Comparison of ENCODE assay signal across 18 cellular contexts in the genomic region with DNA sequence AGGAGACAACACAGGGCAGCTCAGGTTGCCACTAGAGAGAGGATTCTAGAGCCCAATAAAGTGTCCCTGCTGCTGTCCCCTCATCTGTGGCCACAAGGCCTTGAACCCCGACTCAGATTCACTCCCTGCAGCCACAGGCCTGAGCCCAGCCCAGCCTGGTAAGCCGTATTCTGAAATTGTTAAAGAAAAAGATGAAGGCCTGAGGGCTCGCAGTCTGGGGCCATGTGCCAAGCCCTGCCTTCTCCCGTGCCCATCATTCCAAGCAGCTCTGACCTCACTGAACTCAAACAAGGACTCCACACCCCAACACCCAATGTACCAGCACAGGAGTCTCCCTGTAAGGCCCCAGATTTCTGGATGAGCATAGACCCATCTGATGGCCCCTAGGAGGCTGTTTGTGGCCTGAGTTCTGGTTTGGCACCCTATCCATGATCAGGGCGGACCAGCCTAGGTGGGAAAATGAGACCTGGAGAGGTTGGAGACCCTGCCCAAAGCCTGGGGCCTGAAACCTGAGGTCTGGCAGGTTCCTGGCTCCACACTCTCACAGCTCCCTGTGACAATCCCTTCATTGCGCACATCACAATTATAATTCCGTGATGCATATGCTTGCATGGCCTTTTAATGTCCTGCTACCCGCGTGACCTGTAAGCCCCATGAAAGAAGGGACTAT.
"Had no signal": no experiment of that assay in that cellular context is flagged by ENCODE, and none has a peak within 500 bp of the region (broad histone marks: within the 10 kb centered on the region; RNA-seq: fewer than 3 reads in every experiment).

No MANE protein-coding gene starts in this region.

- H3K4me1 ChIP-seq: foreskin keratinocyte had no signal

- H3K9me3 ChIP-seq: lower lobe of right lung, tibial nerve, vagina had no signal

- H3K27ac Mint-ChIP-seq: activated naive CD8-positive, alpha-beta T cell treated with anti-CD3 and anti-CD28 coated beads, Interleukin-2, amount 10 ng/mL, durations not matched to agents 7 days and 5 days; activated T-helper 17 cell treated with anti-CD3 and anti-CD28 coated beads, Interleukin-2, amount 50 U/mL, for 72 hours; effector memory CD8-positive, alpha-beta T cell; nephron progenitor cell had no signal

- H3K36me3 Mint-ChIP-seq: activated naive CD8-positive, alpha-beta T cell treated with anti-CD3 and anti-CD28 coated beads, Interleukin-2, amount 10 ng/mL, durations not matched to agents 7 days and 5 days had no signal

- H3K4me3 Mint-ChIP-seq: activated naive CD8-positive, alpha-beta T cell treated with anti-CD3 and anti-CD28 coated beads, Interleukin-2, amount 10 ng/mL, durations not matched to agents 7 days and 5 days; activated T-helper 17 cell treated with anti-CD3 and anti-CD28 coated beads, Interleukin-2, amount 50 U/mL, for 72 hours; effector memory CD8-positive, alpha-beta T cell; nephron progenitor cell had no signal

- DNase-seq: activated CD4-positive, alpha-beta T cell treated with anti-CD3 and anti-CD28 coated beads, Interleukin-2, amount 50 U/mL, for 1 hour; activated naive CD4-positive, alpha-beta T cell treated with Interleukin-2 at 50 U/mL for 16 hours; activated naive CD8-positive, alpha-beta T cell treated with anti-CD3 and anti-CD28 coated beads, Interleukin-2, amount 10 ng/mL, durations not matched to agents 7 days and 5 days; amygdala; effector memory CD8-positive, alpha-beta T cell; foreskin keratinocyte; glutamatergic neuron; hippocampal formation; lower lobe of right lung; nucleus accumbens; stimulated activated CD4-positive, alpha-beta T cell treated with anti-CD3 and anti-CD28 coated beads, Interleukin-2, amount 100 ng/mL, for 24 hours; stimulated activated naive CD8-positive, alpha-beta T cell treated with anti-CD3 and anti-CD28 coated beads, Interleukin-15, Interleukin-2, amounts not matched to agents 100 U/mL and 50 U/mL, for 24 hours; T1000 had no signal

- H3K9me3 Mint-ChIP-seq: activated naive CD8-positive, alpha-beta T cell treated with anti-CD3 and anti-CD28 coated beads, Interleukin-2, amount 10 ng/mL, durations not matched to agents 7 days and 5 days; activated T-helper 17 cell treated with anti-CD3 and anti-CD28 coated beads, Interleukin-2, amount 50 U/mL, for 72 hours; effector memory CD8-positive, alpha-beta T cell; nephron progenitor cell had no signal

- H3K36me3 ChIP-seq: cardiac muscle cell, lower lobe of right lung, tibial nerve, vagina had no signal

- H3K27me3 ChIP-seq: cardiac muscle cell, foreskin keratinocyte, tibial nerve, vagina had no signal

- H3K27ac ChIP-seq: cardiac muscle cell, foreskin keratinocyte, lower lobe of right lung, tibial nerve, vagina had no signal

- H3K4me3 ChIP-seq: cardiac muscle cell, lower lobe of right lung, tibial nerve, vagina had no signal

- ATAC-seq: activated T-helper 17 cell treated with anti-CD3 and anti-CD28 coated beads, Interleukin-2, amount 50 U/mL, for 72 hours; effector memory CD8-positive, alpha-beta T cell; foreskin keratinocyte; lower lobe of right lung; stimulated activated naive CD8-positive, alpha-beta T cell treated with anti-CD3 and anti-CD28 coated beads, Interleukin-15, Interleukin-2, amounts not matched to agents 100 U/mL and 50 U/mL, for 24 hours had no signal
